In the genomic region with DNA sequence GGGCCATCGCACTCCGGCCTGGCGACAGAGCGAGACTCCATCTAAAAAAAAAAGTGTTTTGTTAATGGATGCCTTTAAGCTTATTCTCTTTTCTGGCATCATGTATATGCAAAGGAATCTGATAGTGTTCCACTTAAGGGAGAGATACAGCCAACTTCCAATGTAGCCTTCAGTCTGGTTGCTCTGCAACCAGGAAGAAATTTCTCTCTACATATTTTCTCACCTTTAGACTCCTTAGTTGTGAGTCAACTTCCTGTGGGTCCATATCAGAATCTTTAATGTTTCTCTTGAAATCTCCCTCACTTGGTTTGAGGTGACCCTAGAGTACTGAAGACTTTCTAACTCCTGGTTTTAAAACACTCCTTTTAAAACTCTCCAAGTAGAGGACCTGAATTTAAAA, we compare ENCODE assay signal across 27 cellular contexts.
"Had no signal": no experiment of that assay in that cellular context is flagged by ENCODE, and none has a peak within 500 bp of the region (broad histone marks: within the 10 kb centered on the region; RNA-seq: fewer than 3 reads in every experiment).

No MANE protein-coding gene starts in this region.

- H3K27me3 ChIP-seq: body of pancreas, esophagus muscularis mucosa, spleen, transverse colon had no signal

- H3K4me1 Mint-ChIP-seq: naive thymus-derived CD8-positive, alpha-beta T cell; neural crest cell had no signal

- H3K9me3 ChIP-seq: body of pancreas, transverse colon had no signal

- H3K36me3 Mint-ChIP-seq: activated naive CD8-positive, alpha-beta T cell; naive thymus-derived CD8-positive, alpha-beta T cell had no signal

- H3K27ac Mint-ChIP-seq: activated naive CD8-positive, alpha-beta T cell; naive thymus-derived CD8-positive, alpha-beta T cell; T-helper 1 cell treated with Interleukin-12 subunit alpha and Interleukin-12 subunit beta and Interleukin-4 antibody, amounts not matched to agents 30 μg/mL and 1 μg/mL, for 36 hours had no signal

- DNase-seq: activated CD4-positive, alpha-beta T cell treated with anti-CD3 and anti-CD28 coated beads for 48 hours; activated CD4-positive, alpha-beta T cell treated with anti-CD3 and anti-CD28 coated beads, Interleukin-2, amount 50 U/mL, for 48 hours; activated CD8-positive, alpha-beta memory T cell treated with anti-CD3 and anti-CD28 coated beads for 24 hours; activated effector memory CD4-positive, alpha-beta T cell treated with Interleukin-2 at 50 U/mL for 16 hours; activated naive CD4-positive, alpha-beta T cell treated with Interleukin-2 at 50 U/mL for 16 hours; anterior cingulate cortex; body of pancreas; cortex of kidney; glutamatergic neuron; islet precursor cell; left colon; naive thymus-derived CD8-positive, alpha-beta T cell; right cardiac atrium; spleen; stimulated activated naive CD4-positive, alpha-beta T cell treated with Interleukin-2 at 50 U/mL for 16 hours; SW 1271; T-helper 9 cell; transverse colon; WERI-Rb-1 had no signal

- H3K27me3 Mint-ChIP-seq: activated naive CD8-positive, alpha-beta T cell; naive thymus-derived CD8-positive, alpha-beta T cell had no signal

- H3K4me3 Mint-ChIP-seq: activated naive CD8-positive, alpha-beta T cell; naive thymus-derived CD8-positive, alpha-beta T cell; neural crest cell; T-helper 1 cell treated with Interleukin-12 subunit alpha and Interleukin-12 subunit beta and Interleukin-4 antibody, amounts not matched to agents 30 μg/mL and 1 μg/mL, for 36 hours had no signal

- ATAC-seq: activated CD4-positive, CD25-positive, alpha-beta regulatory T cell treated with anti-CD3 and anti-CD28 coated beads, Interleukin-2, amount 50 U/mL, for 24 hours; body of pancreas; left colon; naive thymus-derived CD8-positive, alpha-beta T cell; right cardiac atrium had no signal

- H3K4me3 ChIP-seq: body of pancreas, esophagus muscularis mucosa, spleen, transverse colon had no signal

- H3K4me1 ChIP-seq: body of pancreas, esophagus muscularis mucosa, spleen, transverse colon had no signal

- FAIRE-seq: frontal cortex, TTC549, urothelium cell line had no signal

- H3K36me3 ChIP-seq: esophagus muscularis mucosa, spleen, transverse colon, WERI-Rb-1 had no signal

- H3K27ac ChIP-seq: body of pancreas, esophagus muscularis mucosa, spleen, transverse colon, WERI-Rb-1 had no signal
